15 cellular contexts compared by ENCODE assay signal in genomic region chr2:237354930-237355329, GRCh38. TPM values are rescaled to one million over a fixed set of nuclear protein-coding genes. Genes with fewer than 3 reads are reported as not detected.
DNase-seq lines count a peak whose midpoint lies in the region; ATAC-seq and TF ChIP-seq lines count a peak whose summit lies in the region.
"Had no signal": no experiment of that assay in that cellular context is flagged by ENCODE, and none has a peak within 500 bp of the region (broad histone marks: within the 10 kb centered on the region; RNA-seq: fewer than 3 reads in every experiment).

No MANE protein-coding gene starts in this region.

- H3K4me1 ChIP-seq in right atrium auricular region = no peaks in the 10 kb centered on the region
- no peaks in the 10 kb centered on the region for H3K4me1 ChIP-seq in endodermal cell (ENCODE audit: control insufficient read depth, insufficient read depth, low read length)
- no peaks in the 10 kb centered on the region for H3K4me1 ChIP-seq in lower lobe of right lung
- peaks cover 89% of the 10 kb centered on the region for H3K4me1 ChIP-seq in vagina
- H3K4me1 ChIP-seq: adrenal gland, SJSA1 had no signal

- no peaks in the 10 kb centered on the region for H3K9me3 Mint-ChIP-seq in endodermal cell
- H3K9me3 Mint-ChIP-seq in stimulated activated memory B cell treated with anti-CD40 and anti-IgM and Interleukin-4, amounts not matched to agents 10 μg/mL and 1 μg/mL and 100 μg/mL, for 72 hours = no peaks in the 10 kb centered on the region
- H3K9me3 Mint-ChIP-seq: naive thymus-derived CD4-positive, alpha-beta T cell had no signal

- intact Hi-C loops in left cardiac atrium (cut with DNase I) (no loop called here), lower lobe of right lung (cut with DNase I) (no loop called here), vagina (cut with DNase I) (no loop called here)

- ATAC-seq in left cardiac atrium (peak; percentile 66 to 88), lower lobe of right lung (peak in 1 of 2 donors; percentile 32), GM19467 (IDR thresholded peaks at IDR 0.05; ENCODE audit: unreplicated experiment) (no peak), HG02623 (IDR thresholded peaks at IDR 0.05; ENCODE audit: unreplicated experiment) (no peak)
- ATAC-seq in stimulated activated memory B cell treated with anti-CD40 and anti-IgM and Interleukin-4, amounts not matched to agents 10 μg/mL and 1 μg/mL and 100 μg/mL, for 72 hours = no peak
- ATAC-seq: naive thymus-derived CD4-positive, alpha-beta T cell had no signal

- no peak overlapping the region for H3K9ac ChIP-seq in endodermal cell (ENCODE audit: extremely low read depth, low read length, poor library complexity, severe bottlenecking)

- TF ChIP-seq CTCF in right atrium auricular region (IDR thresholded peaks at IDR 0.05) = no peak
- TF ChIP-seq CTCF in endodermal cell (conservative IDR thresholded peaks at IDR 0.05) = no peak
- no peak for TF ChIP-seq CTCF in lower lobe of right lung (IDR thresholded peaks at IDR 0.05)
- TF ChIP-seq CTCF in vagina (IDR thresholded peaks at IDR 0.05) = no peak

- H3K36me3 ChIP-seq in right atrium auricular region (peaks cover 19% of the 10 kb centered on the region), endodermal cell (ENCODE audit: control insufficient read depth, insufficient read depth, low read length) (no peaks in the 10 kb centered on the region), lower lobe of right lung (peaks cover 26% of the 10 kb centered on the region), vagina (peaks cover 3 to 28% of the 10 kb centered on the region in 2 donors)

- no peak overlapping the region for H3K27ac Mint-ChIP-seq in endodermal cell
- no peak overlapping the region for H3K27ac Mint-ChIP-seq in stimulated activated memory B cell treated with anti-CD40 and anti-IgM and Interleukin-4, amounts not matched to agents 10 μg/mL and 1 μg/mL and 100 μg/mL, for 72 hours
- H3K27ac Mint-ChIP-seq: naive thymus-derived CD4-positive, alpha-beta T cell had no signal

- no peaks in the 10 kb centered on the region for H3K9me3 ChIP-seq in right atrium auricular region
- no peaks in the 10 kb centered on the region for H3K9me3 ChIP-seq in endodermal cell (ENCODE audit: control insufficient read depth, low read length)
- H3K9me3 ChIP-seq in lower lobe of right lung = no peaks in the 10 kb centered on the region
- no peaks in the 10 kb centered on the region for H3K9me3 ChIP-seq in vagina
- H3K9me3 ChIP-seq: adrenal gland, SJSA1 had no signal

- H3K36me3 Mint-ChIP-seq in endodermal cell (ENCODE audit: low read depth) = no peaks in the 10 kb centered on the region
- H3K36me3 Mint-ChIP-seq in stimulated activated memory B cell treated with anti-CD40 and anti-IgM and Interleukin-4, amounts not matched to agents 10 μg/mL and 1 μg/mL and 100 μg/mL, for 72 hours = no peaks in the 10 kb centered on the region

- DNase-seq in left cardiac atrium (peak; percentile 67), right atrium auricular region (ENCODE audit: low spot score) (no peak), endodermal cell (peak; percentile 28), lower lobe of right lung (no peak), vagina (ENCODE audit: extremely low spot score in 2 of 2) (peak in 1 of 2 donors; percentile 85)
- DNase-seq: adrenal gland; AML-193; naive thymus-derived CD4-positive, alpha-beta T cell; NCI-H1930; small intestine had no signal

- peaks cover 22% of the 10 kb centered on the region for H3K27me3 Mint-ChIP-seq in endodermal cell (ENCODE audit: insufficient read depth)
- H3K27me3 Mint-ChIP-seq in stimulated activated memory B cell treated with anti-CD40 and anti-IgM and Interleukin-4, amounts not matched to agents 10 μg/mL and 1 μg/mL and 100 μg/mL, for 72 hours = peaks cover 11% of the 10 kb centered on the region
- H3K27me3 Mint-ChIP-seq: naive thymus-derived CD4-positive, alpha-beta T cell had no signal

- H3K4me3 ChIP-seq in right atrium auricular region (no peak overlapping the region), endodermal cell (ENCODE audit: low read length) (no peak overlapping the region), lower lobe of right lung (no peak overlapping the region), vagina (no peak overlapping the region)
- H3K4me3 ChIP-seq: adrenal gland, SJSA1 had no signal

- H3K27me3 ChIP-seq in right atrium auricular region = no peaks in the 10 kb centered on the region
- H3K27me3 ChIP-seq in endodermal cell (ENCODE audit: control insufficient read depth, insufficient read depth, low read length, poor library complexity, severe bottlenecking) = no peaks in the 10 kb centered on the region
- no peaks in the 10 kb centered on the region for H3K27me3 ChIP-seq in lower lobe of right lung (ENCODE audit: low read depth)
- H3K27me3 ChIP-seq in vagina = no peaks in the 10 kb centered on the region
- H3K27me3 ChIP-seq: SJSA1 had no signal

- WGBS in endodermal cell (ENCODE audit: insufficient coverage in 1 of 2, insufficient read length in 1 of 2), 2 experiments = 95 to 97% methylated on average over 5 to 6 of the region's 6 CpGs

- TF ChIP-seq POLR2A in vagina (IDR thresholded peaks at IDR 0.05) = no peak

- H3K27ac ChIP-seq in right atrium auricular region (peak overlapping the region in 1 of 2 donors; percentile 44), endodermal cell (ENCODE audit: low read depth, low read length) (no peak overlapping the region), lower lobe of right lung (peak overlapping the region; percentile 24), vagina (peak overlapping the region; percentile 64)
- H3K27ac ChIP-seq: adrenal gland, VCaP had no signal

- peaks cover 17% of the 10 kb centered on the region for H3K4me1 Mint-ChIP-seq in endodermal cell
- no peaks in the 10 kb centered on the region for H3K4me1 Mint-ChIP-seq in stimulated activated memory B cell treated with anti-CD40 and anti-IgM and Interleukin-4, amounts not matched to agents 10 μg/mL and 1 μg/mL and 100 μg/mL, for 72 hours

- no peak overlapping the region for H3K4me3 Mint-ChIP-seq in endodermal cell
- no peak overlapping the region for H3K4me3 Mint-ChIP-seq in stimulated activated memory B cell treated with anti-CD40 and anti-IgM and Interleukin-4, amounts not matched to agents 10 μg/mL and 1 μg/mL and 100 μg/mL, for 72 hours
- H3K4me3 Mint-ChIP-seq: naive thymus-derived CD4-positive, alpha-beta T cell had no signal

RNA-seq across cellular contexts. Expression of gene COL6A3, which starts 59.0 kb away (rescaled TPM):
- total RNA-seq in left cardiac atrium (100 to 1,000 TPM; 145 to 186 TPM), right atrium auricular region (100 to 1,000 TPM in 1 of 2 donors, 10 to 100 TPM in 1; 61.6 to 103 TPM), endodermal cell (1 to 10 TPM in 1 of 2 donors, under 1 TPM in 1; 0.40 to 1.2 TPM), lower lobe of right lung (114 TPM), vagina (315 TPM)
- polyA plus RNA-seq in endodermal cell (2013, experiment 1 of 2) = 21.1 TPM
- polyA plus RNA-seq in endodermal cell (2013, experiment 2 of 2) = 20.4 TPM

Comparison
In these comparisons a context has a peak if more than half of its experiments do, and no peak if none do; other contexts are left out.
1. DNase-seq: peak in left cardiac atrium (single experiment) and endodermal cell (single experiment); none in right atrium auricular region (single experiment) and lower lobe of right lung (single experiment).
2. ATAC-seq: peak in left cardiac atrium (2 of 2); none in GM19467 (single experiment), HG02623 (single experiment) and stimulated activated memory B cell treated with anti-CD40 and anti-IgM and Interleukin-4, amounts not matched to agents 10 μg/mL and 1 μg/mL and 100 μg/mL, for 72 hours (single experiment).
3. RNA of gene COL6A3, which starts 59.0 kb away (total RNA-seq): 315 TPM in vagina (single experiment), 145 to 186 TPM in left cardiac atrium, 114 TPM in lower lobe of right lung (single experiment) and 61.6 to 103 TPM in right atrium auricular region; 0.40 to 1.2 TPM in endodermal cell; every median in the first group is over 10 times any median in the second.